Comparison of ENCODE assay signal across 8 cellular contexts in genomic region chr7:100430450-100431285, GRCh38. TPM values are rescaled to one million over a fixed set of nuclear protein-coding genes. Genes with fewer than 3 reads are reported as not detected.
DNase-seq lines count a peak whose midpoint lies in the region; TF ChIP-seq lines count a peak whose summit lies in the region.

No MANE protein-coding gene starts in this region.

- H3K18ac ChIP-seq in mesenchymal stem cell (ENCODE audit: low read depth in 1 of 2, low read length in 2 of 2), result peak overlapping the region; percentile 82 to 99

- H3K27ac ChIP-seq in mesenchymal stem cell (ENCODE audit: low read length, poor library complexity, severe bottlenecking), result peak overlapping the region; percentile 64
- H3K27ac ChIP-seq in testis, result peak overlapping the region; percentile 99

- H4K8ac ChIP-seq in mesenchymal stem cell (ENCODE audit: low read length), result peak overlapping the region; percentile 71

- H4K91ac ChIP-seq in mesenchymal stem cell (ENCODE audit: low read length), result peak overlapping the region; percentile 79

- peak overlapping the region; percentile 60 to 97 for H3K4ac ChIP-seq in mesenchymal stem cell (ENCODE audit: low read depth in 1 of 2, low read length in 2 of 2)

- peak overlapping the region; percentile 72 for H2AK5ac ChIP-seq in mesenchymal stem cell (ENCODE audit: low read length, severe bottlenecking)

- H3K14ac ChIP-seq in mesenchymal stem cell (ENCODE audit: low read length in 2 of 2), result peak overlapping the region; percentile 89

- peak overlapping the region; percentile 95 for H3K27ac Mint-ChIP-seq in T-helper 1 cell treated with Interleukin-12 subunit alpha and Interleukin-12 subunit beta and Interleukin-4 antibody, amounts not matched to agents 30 μg/mL and 1 μg/mL, for 36 hours

- 47% methylated on average over 28 of the region's 33 CpGs for WGBS in mesenchymal stem cell
- whole genome bisulfite sequencing in testis, 2 donors, result 7 to 19% methylated on average over 23 to 32 of the region's 33 CpGs

- peak overlapping the region; percentile 99 for H3K9ac ChIP-seq in mesenchymal stem cell (ENCODE audit: low read length)

- H3K4me2 ChIP-seq in mesenchymal stem cell (ENCODE audit: low read length, poor library complexity, severe bottlenecking), result peak overlapping the region; percentile 66

- H3K4me1 ChIP-seq in mesenchymal stem cell (ENCODE audit: control insufficient read depth, insufficient read depth, low read depth, low read length), result peaks cover 29% of the 10 kb centered on the region
- peaks cover 31% of the 10 kb centered on the region for H3K4me1 ChIP-seq in testis

- peak overlapping the region in 1 of 2 experiments; percentile 17 for H3K23ac ChIP-seq in mesenchymal stem cell (ENCODE audit: low read length in 2 of 2)

- no peaks in the 10 kb centered on the region for H3K27me3 ChIP-seq in mesenchymal stem cell (ENCODE audit: control insufficient read depth in 1 of 2, insufficient read depth in 1 of 2, low read length in 2 of 2)
- H3K27me3 ChIP-seq in testis, result no peaks in the 10 kb centered on the region

- no peak for TF ChIP-seq POLR2A in testis (IDR thresholded peaks at IDR 0.05)

- H3K9me3 ChIP-seq in mesenchymal stem cell (ENCODE audit: control insufficient read depth, low read length), result no peaks in the 10 kb centered on the region
- no peaks in the 10 kb centered on the region for H3K9me3 ChIP-seq in testis

- H2BK12ac ChIP-seq in mesenchymal stem cell (ENCODE audit: low read length in 2 of 2), result peak overlapping the region in 1 of 2 experiments; percentile 59

- peaks cover 10% of the 10 kb centered on the region for H3K27me3 Mint-ChIP-seq in T-helper 1 cell treated with Interleukin-12 subunit alpha and Interleukin-12 subunit beta and Interleukin-4 antibody, amounts not matched to agents 30 μg/mL and 1 μg/mL, for 36 hours (ENCODE audit: low read depth)

- H3K4me3 Mint-ChIP-seq in T-helper 1 cell treated with Interleukin-12 subunit alpha and Interleukin-12 subunit beta and Interleukin-4 antibody, amounts not matched to agents 30 μg/mL and 1 μg/mL, for 36 hours, result peak overlapping the region; percentile 91

- peak; percentile 22 for DNase-seq in DMS53 treated with DMSO at 0.1 percent for 48 hours (lab: John Stamatoyannopoulos, UW; ENCODE audit: unreplicated experiment)
- DNase-seq in DMS53 (lab: John Stamatoyannopoulos, UW), result no peak
- no peak for DNase-seq in choroid plexus epithelial cell (ENCODE audit: low read depth)
- no peak for DNase-seq in mesenchymal stem cell
- DNase-seq in testis, result peak; percentile 50
- DNase-seq in NCI-H1694 treated with DMSO at 0.1 percent for 48 hours (lab: John Stamatoyannopoulos, UW), result no peak
- DNase-seq in SHP77 treated with DMSO at 0.1 percent for 48 hours (lab: John Stamatoyannopoulos, UW), result no peak

- H3K79me1 ChIP-seq in mesenchymal stem cell (replicated peaks; ENCODE audit: low read length, poor library complexity, severe bottlenecking), result peaks cover 6% of the 10 kb centered on the region

- H3K9me3 Mint-ChIP-seq in T-helper 1 cell treated with Interleukin-12 subunit alpha and Interleukin-12 subunit beta and Interleukin-4 antibody, amounts not matched to agents 30 μg/mL and 1 μg/mL, for 36 hours, result no peaks in the 10 kb centered on the region

- no peak overlapping the region for H2BK5ac ChIP-seq in mesenchymal stem cell (ENCODE audit: low read depth, low read length, poor library complexity, severe bottlenecking)

- H3K36me3 ChIP-seq in mesenchymal stem cell (ENCODE audit: control insufficient read depth in 1 of 2, insufficient read depth in 2 of 2, low read depth in 1 of 2, low read length in 2 of 2) (peaks cover 38 to 45% of the 10 kb centered on the region in 2 experiments), testis (ENCODE audit: low read depth, missing control alignments) (no peaks in the 10 kb centered on the region)

- H3K36me3 Mint-ChIP-seq in T-helper 1 cell treated with Interleukin-12 subunit alpha and Interleukin-12 subunit beta and Interleukin-4 antibody, amounts not matched to agents 30 μg/mL and 1 μg/mL, for 36 hours (ENCODE audit: low read depth), result peaks cover 37% of the 10 kb centered on the region

- H3K4me3 ChIP-seq in choroid plexus epithelial cell (ENCODE audit: low read depth, low read length) (peak overlapping the region; percentile 70), mesenchymal stem cell (ENCODE audit: insufficient read depth in 1 of 2, low read depth in 1 of 2, low read length in 2 of 2) (peak overlapping the region; percentile 85 to 90), testis (peak overlapping the region; percentile 85 to 94)

- peak overlapping the region; percentile 98 for H2BK120ac ChIP-seq in mesenchymal stem cell (ENCODE audit: low read depth, low read length)

- TF ChIP-seq CTCF in choroid plexus epithelial cell (conservative IDR thresholded peaks at IDR 0.05; ENCODE audit: low read depth, low read length), result no peak
- TF ChIP-seq CTCF in testis (IDR thresholded peaks at IDR 0.05), result no peak

- no peak overlapping the region for H2AFZ ChIP-seq in mesenchymal stem cell (ENCODE audit: low read depth, low read length)

- H3K4me1 Mint-ChIP-seq in T-helper 1 cell treated with Interleukin-12 subunit alpha and Interleukin-12 subunit beta and Interleukin-4 antibody, amounts not matched to agents 30 μg/mL and 1 μg/mL, for 36 hours (ENCODE audit: low read depth), result peaks cover 46% of the 10 kb centered on the region

- intact Hi-C loops in testis (cut with DNase I; ENCODE audit: low total_unique reads), result no loop called here

- peak overlapping the region; percentile 12 for H2BK15ac ChIP-seq in mesenchymal stem cell (ENCODE audit: low read depth, poor library complexity, severe bottlenecking)

RNA-seq across cellular contexts. Expression of gene MEPCE, which starts 1.0 kb away (rescaled TPM):
- 17.9 TPM for polyA plus RNA-seq in mesenchymal stem cell (2013, experiment 1 of 2)
- 17.3 TPM for polyA plus RNA-seq in mesenchymal stem cell (2013, experiment 2 of 2)
- 10 to 100 TPM; 74.6 to 89.3 TPM for total RNA-seq in testis
- polyA plus RNA-seq in testis (ENCODE audit: insufficient read depth, low read depth, low replicate concordance), result 182 TPM

RNA-seq across cellular contexts. Expression of gene ZCWPW1, which starts 2.2 kb away (rescaled TPM):
- polyA plus RNA-seq in mesenchymal stem cell (2013, experiment 1 of 2), result 1.3 TPM
- 0.93 TPM for polyA plus RNA-seq in mesenchymal stem cell (2013, experiment 2 of 2)
- total RNA-seq in testis, result 100 to 1,000 TPM in 1 of 2 donors, 10 to 100 TPM in 1; 83.5 to 145 TPM
- polyA plus RNA-seq in testis (ENCODE audit: insufficient read depth, low read depth, low replicate concordance), result 96.5 TPM

RNA-seq across cellular contexts. Expression of gene PPP1R35, which starts 5.6 kb away (rescaled TPM):
- polyA plus RNA-seq in mesenchymal stem cell (2013, experiment 1 of 2), result 45.2 TPM
- 47.7 TPM for polyA plus RNA-seq in mesenchymal stem cell (2013, experiment 2 of 2)
- 100 to 1,000 TPM in 1 of 2 donors, 10 to 100 TPM in 1; 97.6 to 128 TPM for total RNA-seq in testis
- polyA plus RNA-seq in testis (ENCODE audit: insufficient read depth, low read depth, low replicate concordance), result 76.4 TPM

RNA-seq across cellular contexts. Expression of gene SPACDR, which starts 33.4 kb away (rescaled TPM):
- polyA plus RNA-seq in mesenchymal stem cell (2013, experiment 1 of 2), result 0.47 TPM
- 0.56 TPM for polyA plus RNA-seq in mesenchymal stem cell (2013, experiment 2 of 2)
- total RNA-seq in testis, result 10 to 100 TPM; 34.0 to 45.8 TPM
- polyA plus RNA-seq in testis (ENCODE audit: insufficient read depth, low read depth, low replicate concordance), result 84.9 TPM

RNA-seq across cellular contexts. Expression of gene TSC22D4, which starts 48.3 kb away (rescaled TPM):
- polyA plus RNA-seq in mesenchymal stem cell (2013, experiment 1 of 2), result 47.5 TPM
- polyA plus RNA-seq in mesenchymal stem cell (2013, experiment 2 of 2), result 47.0 TPM
- total RNA-seq in testis, result 100 to 1,000 TPM; 135 to 165 TPM
- polyA plus RNA-seq in testis (ENCODE audit: insufficient read depth, low read depth, low replicate concordance), result 57.4 TPM

Comparison
In these comparisons a context has a peak if more than half of its experiments do, and no peak if none do; other contexts are left out.
1. DNase-seq: peak in DMS53 treated with DMSO at 0.1 percent for 48 hours (single experiment) and testis (single experiment); none in DMS53 (single experiment), choroid plexus epithelial cell (single experiment), mesenchymal stem cell (single experiment), NCI-H1694 treated with DMSO at 0.1 percent for 48 hours (single experiment) and SHP77 treated with DMSO at 0.1 percent for 48 hours (single experiment).
2. Peak in every context shown above with its lines, with median percentiles within 50 percentile points of each other: H3K4me3 ChIP-seq.